Comparison of ENCODE assay signal across 11 cellular contexts in the genomic region with DNA sequence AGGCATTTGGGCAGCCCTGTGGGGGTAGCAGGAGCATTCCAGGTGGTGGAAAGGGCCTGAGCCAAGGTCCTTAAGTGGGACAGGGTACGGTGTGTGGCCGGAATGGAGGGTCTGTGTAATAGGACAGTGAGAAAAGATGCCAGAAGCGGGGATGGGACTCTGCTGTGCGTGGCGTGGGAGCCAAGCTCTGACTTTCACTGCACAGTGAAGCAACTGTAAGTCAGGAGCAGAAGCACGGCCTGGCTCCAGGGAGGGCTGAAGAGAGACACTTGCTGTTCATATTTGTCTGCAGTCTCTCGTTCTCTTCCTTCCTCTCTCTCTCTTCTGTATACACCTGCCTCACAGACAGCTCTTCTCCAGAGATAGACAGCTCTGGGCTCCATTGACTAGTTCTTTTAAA. TPM values are rescaled to one million over a fixed set of nuclear protein-coding genes. Genes with fewer than 3 reads are reported as not detected.
DNase-seq lines count a peak whose midpoint lies in the region; ATAC-seq and TF ChIP-seq lines count a peak whose summit lies in the region.
"Had no signal": no experiment of that assay in that cellular context is flagged by ENCODE, and none has a peak within 500 bp of the region (broad histone marks: within the 10 kb centered on the region; RNA-seq: fewer than 3 reads in every experiment).

No MANE protein-coding gene starts in this region.

- TF ChIP-seq CTCF in right atrium auricular region (IDR thresholded peaks at IDR 0.05) (no peak), mesothelial cell of epicardium (IDR thresholded peaks at IDR 0.05; ENCODE audit: unreplicated experiment) (no peak), vagina (IDR thresholded peaks at IDR 0.05) (no peak), smooth muscle cell (IDR thresholded peaks at IDR 0.05; ENCODE audit: borderline replicate concordance, insufficient read depth, poor library complexity, severe bottlenecking) (no peak)

- H3K27me3 Mint-ChIP-seq in activated naive CD8-positive, alpha-beta T cell treated with anti-CD3 and anti-CD28 coated beads, Interleukin-2, amount 10 ng/mL, durations not matched to agents 7 days and 5 days: peaks cover under 1% of the 10 kb centered on the region
- peaks cover 21% of the 10 kb centered on the region for H3K27me3 Mint-ChIP-seq in mesothelial cell of epicardium (ENCODE audit: low read depth)

- no peaks in the 10 kb centered on the region for H3K9me3 Mint-ChIP-seq in activated naive CD8-positive, alpha-beta T cell treated with anti-CD3 and anti-CD28 coated beads, Interleukin-2, amount 10 ng/mL, durations not matched to agents 7 days and 5 days
- no peaks in the 10 kb centered on the region for H3K9me3 Mint-ChIP-seq in mesothelial cell of epicardium

- DNase-seq in right cardiac atrium: no peak
- no peak for DNase-seq in right atrium auricular region (ENCODE audit: low spot score)
- peak; percentile 28 for DNase-seq in activated naive CD8-positive, alpha-beta T cell treated with anti-CD3 and anti-CD28 coated beads, Interleukin-2, amount 10 ng/mL, durations not matched to agents 7 days and 5 days
- no peak for DNase-seq in mesothelial cell of epicardium (ENCODE audit: low spot score in 2 of 2, unreplicated experiment in 2 of 2)
- DNase-seq in vagina (ENCODE audit: extremely low spot score in 2 of 2): no peak
- DNase-seq in smooth muscle cell (lab: John Stamatoyannopoulos, UW; ENCODE audit: unreplicated experiment): no peak
- no peak for DNase-seq in cerebellar cortex (ENCODE audit: low spot score)
- DNase-seq: COR-L47 had no signal

- H3K4me3 Mint-ChIP-seq in activated naive CD8-positive, alpha-beta T cell treated with anti-CD3 and anti-CD28 coated beads, Interleukin-2, amount 10 ng/mL, durations not matched to agents 7 days and 5 days: peak overlapping the region; percentile 89
- H3K4me3 Mint-ChIP-seq in mesothelial cell of epicardium: peak overlapping the region; percentile 77

- peaks cover 4% of the 10 kb centered on the region for H3K79me2 ChIP-seq in smooth muscle cell (ENCODE audit: low read depth)

- H3K36me3 Mint-ChIP-seq in activated naive CD8-positive, alpha-beta T cell treated with anti-CD3 and anti-CD28 coated beads, Interleukin-2, amount 10 ng/mL, durations not matched to agents 7 days and 5 days: peaks cover 14% of the 10 kb centered on the region
- no peaks in the 10 kb centered on the region for H3K36me3 Mint-ChIP-seq in mesothelial cell of epicardium

- H3K9ac ChIP-seq in smooth muscle cell (ENCODE audit: low read depth): no peak overlapping the region

- peaks cover 57% of the 10 kb centered on the region for H4K20me1 ChIP-seq in smooth muscle cell (ENCODE audit: low read depth)

- H2AFZ ChIP-seq in smooth muscle cell (ENCODE audit: low read depth): no peak overlapping the region

- H3K4me3 ChIP-seq in right cardiac atrium (ENCODE audit: low read length) (peak overlapping the region; percentile 7), right atrium auricular region (peak overlapping the region in 1 of 2 donors; percentile 91), vagina (peak overlapping the region; percentile 85 to 91), smooth muscle cell (no peak overlapping the region)

- no peaks in the 10 kb centered on the region for H3K36me3 ChIP-seq in right atrium auricular region
- H3K36me3 ChIP-seq in vagina: no peaks in the 10 kb centered on the region
- H3K36me3 ChIP-seq in smooth muscle cell (ENCODE audit: low read depth): no peaks in the 10 kb centered on the region
- H3K36me3 ChIP-seq: prostate gland had no signal

- no peaks in the 10 kb centered on the region for H3K9me3 ChIP-seq in right cardiac atrium (ENCODE audit: control insufficient read depth, low read length)
- no peaks in the 10 kb centered on the region for H3K9me3 ChIP-seq in right atrium auricular region
- H3K9me3 ChIP-seq in vagina: no peaks in the 10 kb centered on the region
- no peaks in the 10 kb centered on the region for H3K9me3 ChIP-seq in smooth muscle cell (replicated peaks; ENCODE audit: low read depth)
- H3K9me3 ChIP-seq: prostate gland had no signal

- H3F3A ChIP-seq in smooth muscle cell (ENCODE audit: low read depth): no peaks in the 10 kb centered on the region

- H3K4me1 ChIP-seq in right cardiac atrium (ENCODE audit: control insufficient read depth, insufficient read depth, low read length) (peaks cover 2% of the 10 kb centered on the region), right atrium auricular region (peaks cover 0 to 32% of the 10 kb centered on the region in 2 donors), vagina (peaks cover 27% of the 10 kb centered on the region), smooth muscle cell (ENCODE audit: low read depth) (no peaks in the 10 kb centered on the region)

- ATAC-seq in right cardiac atrium (no peak), GM21367 (IDR thresholded peaks at IDR 0.05; ENCODE audit: unreplicated experiment) (no peak)
- ATAC-seq in activated naive CD8-positive, alpha-beta T cell treated with anti-CD3 and anti-CD28 coated beads, Interleukin-2, amount 10 ng/mL, durations not matched to agents 7 days and 5 days (ENCODE audit: low read depth): no peak

- H3K27ac ChIP-seq in right cardiac atrium (ENCODE audit: low read length) (no peak overlapping the region), right atrium auricular region (no peak overlapping the region), vagina (no peak overlapping the region), smooth muscle cell (ENCODE audit: low read depth) (no peak overlapping the region)
- H3K27ac ChIP-seq: prostate gland had no signal

- WGBS in right cardiac atrium: 60% methylated on average over 7 of the region's 7 CpGs
- WGBS in smooth muscle cell (ENCODE audit: low lambda C conversion rate): 75% methylated on average over 7 of the region's 7 CpGs

- H3K4me1 Mint-ChIP-seq in activated naive CD8-positive, alpha-beta T cell treated with anti-CD3 and anti-CD28 coated beads, Interleukin-2, amount 10 ng/mL, durations not matched to agents 7 days and 5 days: peaks cover 52% of the 10 kb centered on the region
- peaks cover 4% of the 10 kb centered on the region for H3K4me1 Mint-ChIP-seq in mesothelial cell of epicardium

- intact Hi-C loops in right cardiac atrium (cut with DNase I): loop anchor here in 2 of 4 donors (10.0 kb wide), 2 partner anchors 78 to 418 kb away; no protein-coding TSS in a partner anchor
- intact Hi-C loops in vagina (cut with DNase I): loop anchor here (5.0 kb wide), 1 partner anchor 81 kb away; no protein-coding TSS in a partner anchor

- H3K27me3 ChIP-seq in right cardiac atrium (ENCODE audit: control insufficient read depth, insufficient read depth): no peaks in the 10 kb centered on the region
- no peaks in the 10 kb centered on the region for H3K27me3 ChIP-seq in right atrium auricular region
- no peaks in the 10 kb centered on the region for H3K27me3 ChIP-seq in vagina
- H3K27me3 ChIP-seq in smooth muscle cell (ENCODE audit: low read depth): no peaks in the 10 kb centered on the region

- H3K27ac Mint-ChIP-seq in activated naive CD8-positive, alpha-beta T cell treated with anti-CD3 and anti-CD28 coated beads, Interleukin-2, amount 10 ng/mL, durations not matched to agents 7 days and 5 days: peak overlapping the region; percentile 87
- no peak overlapping the region for H3K27ac Mint-ChIP-seq in mesothelial cell of epicardium

- POLR2A ChIA-PET in activated naive CD8-positive, alpha-beta T cell treated with anti-CD3 and anti-CD28 coated beads, Interleukin-2, amount 10 ng/mL, durations not matched to agents 7 days and 5 days (lab: Charles Lee): interaction anchor here (0.5 to 3.5 kb wide), 11 partner anchors 9 to 143 kb away, joined by 3 to 18 read pairs (median 5); no protein-coding TSS in a partner anchor

- TF ChIP-seq POLR2A in vagina (IDR thresholded peaks at IDR 0.05): no peak

- H3K4me2 ChIP-seq in smooth muscle cell: no peak overlapping the region

RNA-seq across cellular contexts. Expression of a gene that starts 1.9 kb away (rescaled TPM):
- 10 to 100 TPM in 3 of 4 donors, 1 to 10 TPM in 1; 8.7 to 13.4 (median 12.6) TPM for total RNA-seq in right cardiac atrium
- polyA plus RNA-seq in right cardiac atrium: 4.6 TPM
- total RNA-seq in right atrium auricular region: 10 to 100 TPM in 1 of 2 donors, 1 to 10 TPM in 1; 7.9 to 12.2 TPM
- 10 to 100 TPM; 46.7 to 48.0 TPM for total RNA-seq in activated naive CD8-positive, alpha-beta T cell treated with anti-CD3 and anti-CD28 coated beads, Interleukin-2, amount 10 ng/mL, durations not matched to agents 7 days and 5 days
- total RNA-seq in mesothelial cell of epicardium: 11.1 to 11.8 TPM (median 11.8 TPM) in 3 replicates
- 13.3 TPM for total RNA-seq in vagina
- total RNA-seq in smooth muscle cell: 3.4 and 6.4 TPM in 2 replicates
- 7.5 and 8.5 TPM in 2 replicates for polyA plus RNA-seq in smooth muscle cell

RNA-seq across cellular contexts. Expression of a gene that starts 34.4 kb away (rescaled TPM):
- total RNA-seq in right cardiac atrium: 1 to 10 TPM in 3 of 4 donors, under 1 TPM in 1; 0.56 to 1.9 (median 1.1) TPM
- polyA plus RNA-seq in right cardiac atrium: 0.68 TPM
- total RNA-seq in right atrium auricular region: 1 to 10 TPM in 1 of 2 donors, under 1 TPM in 1; 0.55 to 1.1 TPM
- under 1 TPM; 0.08 to 0.09 TPM for total RNA-seq in activated naive CD8-positive, alpha-beta T cell treated with anti-CD3 and anti-CD28 coated beads, Interleukin-2, amount 10 ng/mL, durations not matched to agents 7 days and 5 days
- total RNA-seq in mesothelial cell of epicardium: 1.0 to 1.1 TPM (median 1.1 TPM) in 3 replicates
- not detected for total RNA-seq in vagina
- total RNA-seq in smooth muscle cell: 0.09 TPM in 1 of 2 replicates, not detected in the other
- 0.15 and 0.54 TPM in 2 replicates for polyA plus RNA-seq in smooth muscle cell
- total RNA-seq: NCI-H460 had no signal
